In genomic region chr16:47460755-47461597, GRCh38 we compare ENCODE assay signal across 8 cellular contexts. TPM values are rescaled to one million over a fixed set of nuclear protein-coding genes. Genes with fewer than 3 reads are reported as not detected.
DNase-seq lines count a peak whose midpoint lies in the region; ATAC-seq and TF ChIP-seq lines count a peak whose summit lies in the region.

TSS of gene ITFG1 (minus strand) at chr16:47461063. CDS start at chr16:47461045, 18 bp downstream.
TSS of gene PHKB (plus strand) at chr16:47461331. CDS start at chr16:47461351, 20 bp downstream.

- H3K9me3 ChIP-seq in HUES64 (ENCODE audit: insufficient read depth, low read depth, low read length) = no peaks in the 10 kb centered on the region
- no peaks in the 10 kb centered on the region for H3K9me3 ChIP-seq in PC-3 (ENCODE audit: low read length)
- H3K9me3 ChIP-seq in mucosa of rectum (ENCODE audit: control insufficient read depth in 2 of 2, low read length in 2 of 2) = no peaks in the 10 kb centered on the region

- WGBS in HUES64 = under 1% methylated on average over 82 of the region's 82 CpGs

- CTCF ChIA-PET in PC-3 (lab: Charles Lee) = interaction anchor here (0.6 kb wide), 1 partner anchor 320 kb away, joined by 3 read pairs; no protein-coding TSS in a partner anchor

- peak within 1 kb of the TSS; percentile 82 for H2AFZ ChIP-seq in PC-3 (ENCODE audit: low read length)

- peaks cover 49% of the 10 kb centered on the region for H3K79me2 ChIP-seq in PC-3 (ENCODE audit: low read length)

- no peaks in the 10 kb centered on the region for H3K27me3 Mint-ChIP-seq in activated T-cell treated with anti-CD3 and anti-CD28 coated beads, Interleukin-2, amount 50 U/mL, for 24 hours

- DNase-seq in DMS153 (lab: John Stamatoyannopoulos, UW) (peak; percentile 48), PC-3 (peak; percentile 85), erythroblast (lab: John Stamatoyannopoulos, UW) (peak; percentile 95 to 97)
- DNase-seq in activated T-cell treated with anti-CD3 and anti-CD28 coated beads, Interleukin-2, amount 50 U/mL, for 24 hours = peak; percentile 96
- peak; percentile 88 to 91 for DNase-seq in stimulated activated CD8-positive, alpha-beta memory T cell treated with anti-CD3 and anti-CD28 coated beads, Interleukin-4, amount 100 ng/mL, for 4 hours (ENCODE audit: low read depth in 2 of 2, low spot score in 1 of 2)

- peak within 1 kb of the TSS; percentile 97 for H3K9ac ChIP-seq in HUES64 (ENCODE audit: low read depth, low read length)
- H3K9ac ChIP-seq in PC-3 (ENCODE audit: low read length) = peak within 1 kb of the TSS; percentile 87
- H3K9ac ChIP-seq in mucosa of rectum (ENCODE audit: low read depth in 1 of 2, low read length in 2 of 2) = peak within 1 kb of the TSS; percentile 92 to 93

- intact Hi-C loops in PC-3 (cut with micrococcal nuclease) = loop anchor here (5.0 to 10.0 kb wide), 2 partner anchors 204 to 319 kb away; partner anchors contain the start of gene NETO2

- POLR2A ChIA-PET in PC-3 (lab: Charles Lee; ENCODE audit: unreplicated experiment) = no interaction called here

- H3K27ac Mint-ChIP-seq in activated T-cell treated with anti-CD3 and anti-CD28 coated beads, Interleukin-2, amount 50 U/mL, for 24 hours = peak within 1 kb of the TSS; percentile 97

- no peaks in the 10 kb centered on the region for H3F3A ChIP-seq in PC-3 (ENCODE audit: low read length, unreplicated experiment)

- no peak for TF ChIP-seq CTCF in PC-3 (conservative IDR thresholded peaks at IDR 0.05; ENCODE audit: low read depth, low read length)

- peaks cover 62% of the 10 kb centered on the region for H3K36me3 Mint-ChIP-seq in activated T-cell treated with anti-CD3 and anti-CD28 coated beads, Interleukin-2, amount 50 U/mL, for 24 hours (ENCODE audit: low read depth)

- H3K4me2 ChIP-seq in PC-3 (ENCODE audit: low read length) = peak within 1 kb of the TSS; percentile 92

- H3K9me2 ChIP-seq in PC-3 (replicated peaks; ENCODE audit: low read length) = no peaks in the 10 kb centered on the region

- peaks cover 70% of the 10 kb centered on the region for H3K4me1 Mint-ChIP-seq in activated T-cell treated with anti-CD3 and anti-CD28 coated beads, Interleukin-2, amount 50 U/mL, for 24 hours (ENCODE audit: low read depth)

- H3K4me1 ChIP-seq in HUES64 (ENCODE audit: insufficient read depth, low read length) = peaks cover 37% of the 10 kb centered on the region
- H3K4me1 ChIP-seq in PC-3 (ENCODE audit: insufficient read depth, low read length) = peaks cover 21% of the 10 kb centered on the region
- peaks cover 13 to 14% of the 10 kb centered on the region in 2 donors for H3K4me1 ChIP-seq in mucosa of rectum (ENCODE audit: control insufficient read depth in 2 of 2, insufficient read depth in 2 of 2, low read length in 2 of 2)

- H3K27me3 ChIP-seq in HUES64 (ENCODE audit: insufficient read depth, low read length) = no peaks in the 10 kb centered on the region
- no peaks in the 10 kb centered on the region for H3K27me3 ChIP-seq in PC-3 (ENCODE audit: low read length)
- no peaks in the 10 kb centered on the region for H3K27me3 ChIP-seq in mucosa of rectum (ENCODE audit: control insufficient read depth in 2 of 2, insufficient read depth in 2 of 2, low read length in 2 of 2)

- H3K9me3 Mint-ChIP-seq in activated T-cell treated with anti-CD3 and anti-CD28 coated beads, Interleukin-2, amount 50 U/mL, for 24 hours = no peaks in the 10 kb centered on the region

- peak within 1 kb of the TSS; percentile 100 for H3K27ac ChIP-seq in HUES64 (ENCODE audit: low read depth, low read length)
- H3K27ac ChIP-seq in PC-3 (ENCODE audit: low read length) = peak within 1 kb of the TSS; percentile 94
- peak within 1 kb of the TSS; percentile 96 to 99 for H3K27ac ChIP-seq in mucosa of rectum (ENCODE audit: low read depth in 2 of 2, low read length in 2 of 2)

- no peaks in the 10 kb centered on the region for H4K20me1 ChIP-seq in PC-3 (ENCODE audit: low read length)

- no TSS peak for BruUV-seq in PC-3 (replicated peaks; lab: Mats Ljungman, UMichigan)

- H3K4me3 Mint-ChIP-seq in activated T-cell treated with anti-CD3 and anti-CD28 coated beads, Interleukin-2, amount 50 U/mL, for 24 hours = peak within 1 kb of the TSS; percentile 95

- peak; percentile 81 for TF ChIP-seq POLR2A in erythroblast (IDR thresholded peaks at IDR 0.05; ENCODE audit: low read length)

- H3K36me3 ChIP-seq in HUES64 (ENCODE audit: insufficient read depth, low read length) = peaks cover 21% of the 10 kb centered on the region
- no peaks in the 10 kb centered on the region for H3K36me3 ChIP-seq in PC-3 (ENCODE audit: low read depth, low read length)
- H3K36me3 ChIP-seq in mucosa of rectum (ENCODE audit: control insufficient read depth in 2 of 2, insufficient read depth in 2 of 2, low read length in 2 of 2) = peaks cover 0 to 2% of the 10 kb centered on the region in 2 donors

- peak within 1 kb of the TSS; percentile 96 for H3K4me3 ChIP-seq in HUES64 (ENCODE audit: low read length)
- H3K4me3 ChIP-seq in PC-3 (ENCODE audit: low read length) = peak within 1 kb of the TSS; percentile 91
- peak within 1 kb of the TSS; percentile 99 for H3K4me3 ChIP-seq in mucosa of rectum (ENCODE audit: low read length in 2 of 2)

- ATAC-seq in GM21515 (IDR thresholded peaks at IDR 0.05; ENCODE audit: unreplicated experiment) = peak; percentile 77
- peak; percentile 78 for ATAC-seq in PC-3

RNA-seq across cellular contexts. Expression of gene ITFG1, which starts in this region (rescaled TPM):
- polyA plus RNA-seq in HUES64 (2013, experiment 1 of 2) = 15.0 TPM
- 20.3 TPM for polyA plus RNA-seq in HUES64 (2013, experiment 2 of 2)
- total RNA-seq in PC-3 (2014; rRNA removed) = 20.0 and 26.5 TPM in 2 replicates

RNA-seq across cellular contexts. Expression of gene PHKB, which starts in this region (rescaled TPM):
- polyA plus RNA-seq in HUES64 (2013, experiment 1 of 2) = 27.9 TPM
- 34.9 TPM for polyA plus RNA-seq in HUES64 (2013, experiment 2 of 2)
- total RNA-seq in PC-3 (2014; rRNA removed) = 31.8 and 42.0 TPM in 2 replicates

Comparison
In these comparisons a context has a peak if more than half of its experiments do, and no peak if none do; other contexts are left out.
1. Peak in every context shown above with its lines: DNase-seq, ATAC-seq, H3K4me3 ChIP-seq and H3K27ac ChIP-seq.